Comparison of ENCODE assay signal across 9 cellular contexts in genomic region chr19:44757735-44758505, GRCh38. TPM values are rescaled to one million over a fixed set of nuclear protein-coding genes. Genes with fewer than 3 reads are reported as not detected.
DNase-seq lines count a peak whose midpoint lies in the region; ATAC-seq, FAIRE-seq and TF ChIP-seq lines count a peak whose summit lies in the region.
"Had no signal": no experiment of that assay in that cellular context is flagged by ENCODE, and none has a peak within 500 bp of the region (broad histone marks: within the 10 kb centered on the region; RNA-seq: fewer than 3 reads in every experiment).

No MANE protein-coding gene starts in this region.

- H3K4me3 ChIP-seq in Peyer's patch (peak overlapping the region; percentile 12 to 46 (median 22)), neural cell (ENCODE audit: low read length) (peak overlapping the region; percentile 76), mammary epithelial cell (replicated peaks in 1 of 3; ENCODE audit: insufficient read depth in 1 of 3, low read depth in 2 of 3, low read length in 3 of 3) (no peak overlapping the region)

- H2AFZ ChIP-seq in neural cell (ENCODE audit: low read depth, low read length) (peak overlapping the region; percentile 30), mammary epithelial cell (ENCODE audit: low read depth, low read length) (no peak overlapping the region)

- H3K27me3 ChIP-seq in Peyer's patch (no peaks in the 10 kb centered on the region), neural cell (ENCODE audit: insufficient read depth, low read depth, low read length) (peaks cover 57% of the 10 kb centered on the region), mammary epithelial cell (ENCODE audit: insufficient read depth, low read length) (no peaks in the 10 kb centered on the region)

- no peak for TF ChIP-seq EP300 in neural cell (conservative IDR thresholded peaks at IDR 0.05; ENCODE audit: poor library complexity, severe bottlenecking)

- peaks cover 3 to 48% (median 13%) of the 10 kb centered on the region in 4 donors for H3K4me1 ChIP-seq in Peyer's patch
- peaks cover 22% of the 10 kb centered on the region for H3K4me1 ChIP-seq in mammary epithelial cell (ENCODE audit: insufficient read depth, low read length)

- in situ Hi-C loops in mammary epithelial cell (cut with MboI; ENCODE audit: low sequenced_read_pairs in 2 of 2), result loop anchor here in 1 of 2 donors (25.0 kb wide), 1 partner anchor 171 kb away; no protein-coding TSS in a partner anchor

- dilution Hi-C loops in mammary epithelial cell (cut with HindIII; ENCODE audit: low sequenced_read_pairs), result no loop called here

- H3K27ac ChIP-seq in Peyer's patch, result peak overlapping the region; percentile 59 to 95 (median 73)
- no peak overlapping the region for H3K27ac ChIP-seq in neural cell (ENCODE audit: low read length)
- H3K27ac ChIP-seq in mammary epithelial cell (ENCODE audit: insufficient read depth, low read depth, low read length), result no peak overlapping the region

- CTCF ChIA-PET in mammary epithelial cell (lab: Charles Lee; ENCODE audit: low non-redundant PET), result no interaction called here

- H3K36me3 ChIP-seq in Peyer's patch, result peaks cover 0 to 60% (median 0%) of the 10 kb centered on the region in 3 donors
- no peaks in the 10 kb centered on the region for H3K36me3 ChIP-seq in neural cell (ENCODE audit: insufficient read depth, low read length)
- peaks cover 6% of the 10 kb centered on the region for H3K36me3 ChIP-seq in mammary epithelial cell (ENCODE audit: insufficient read depth, low read length)

- no peak for TF ChIP-seq POLR2A in Peyer's patch (IDR thresholded peaks at IDR 0.05)

- H3K9me3 ChIP-seq in Peyer's patch (no peaks in the 10 kb centered on the region), neural cell (ENCODE audit: low read length) (no peaks in the 10 kb centered on the region), mammary epithelial cell (replicated peaks; ENCODE audit: insufficient read depth, low read length) (no peaks in the 10 kb centered on the region)

- H3K79me2 ChIP-seq in neural cell (replicated peaks; ENCODE audit: insufficient read depth, low read length) (no peaks in the 10 kb centered on the region), mammary epithelial cell (ENCODE audit: insufficient read depth, low read length) (peaks cover 6% of the 10 kb centered on the region)

- FAIRE-seq in frontal cortex (lab: Jason Lieb, UNC), result no peak

- intact Hi-C loops in mammary epithelial cell (cut with micrococcal nuclease), result no loop called here

- 97% methylated on average over 24 of the region's 68 CpGs for WGBS in mammary epithelial cell (ENCODE audit: low coverage, missing lambda C conversion rate)

- peak; percentile 47 for DNase-seq in AG08395 (ENCODE audit: low spot score)
- DNase-seq in Peyer's patch, result no peak
- DNase-seq in frontal cortex (ENCODE audit: low spot score in 2 of 2), result peak; percentile 58 to 75
- DNase-seq in stimulated activated CD4-positive, alpha-beta T cell treated with anti-CD3 and anti-CD28 coated beads, Interleukin-2, amount 100 ng/mL, for 48 hours, result no peak
- DNase-seq in mammary epithelial cell, result no peak
- DNase-seq in activated CD4-positive, alpha-beta T cell treated with anti-CD3 and anti-CD28 coated beads for 48 hours, result no peak

- no peaks in the 10 kb centered on the region for H3F3A ChIP-seq in neural cell (ENCODE audit: insufficient read depth, low read length, poor library complexity, severe bottlenecking)

- H4K20me1 ChIP-seq in neural cell (ENCODE audit: insufficient read depth), result no peaks in the 10 kb centered on the region
- no peaks in the 10 kb centered on the region for H4K20me1 ChIP-seq in mammary epithelial cell (ENCODE audit: insufficient read depth, low read length)

- H3K9ac ChIP-seq in neural cell (ENCODE audit: low read length) (peak overlapping the region; percentile 58), mammary epithelial cell (ENCODE audit: insufficient read depth, low read length) (no peak overlapping the region)

- TF ChIP-seq CTCF in Peyer's patch (IDR thresholded peaks at IDR 0.05) (no peak), neural cell (IDR thresholded peaks at IDR 0.05; ENCODE audit: poor library complexity, severe bottlenecking) (peak; percentile 31), mammary epithelial cell (conservative IDR thresholded peaks at IDR 0.05 in 1 of 2, IDR thresholded peaks at IDR 0.05 in 1 of 2; ENCODE audit: extremely low read depth in 1 of 2, insufficient read depth in 1 of 2, low read depth in 1 of 2, low read length in 2 of 2) (no peak)

- H3K4me2 ChIP-seq in neural cell (ENCODE audit: low read length) (peak overlapping the region; percentile 41), mammary epithelial cell (ENCODE audit: insufficient read depth, low read depth, low read length) (no peak overlapping the region)

- no peak for ATAC-seq in HG02840 (IDR thresholded peaks at IDR 0.05; ENCODE audit: low FRiP score, unreplicated experiment)
- ATAC-seq: left colon had no signal

- H3K9me2 ChIP-seq in neural cell (ENCODE audit: insufficient read depth, low read length), result no peaks in the 10 kb centered on the region

- TF ChIP-seq RAD21 in neural cell (conservative IDR thresholded peaks at IDR 0.05), result no peak

- BruUV-seq in mammary epithelial cell (replicated peaks; lab: Mats Ljungman, UMichigan), result no TSS peak

TF ChIP-seq in neural cell, 6 proteins besides CTCF, POLR2A, EP300 and RAD21:
- TF ChIP-seq EZH2 (IDR thresholded peaks at IDR 0.05; ENCODE audit: borderline replicate concordance, insufficient read depth, low read length, poor library complexity, severe bottlenecking), result no peak
- TF ChIP-seq REST (IDR thresholded peaks at IDR 0.05; ENCODE audit: borderline replicate concordance), result no peak
- TF ChIP-seq POLR2AphosphoS5 (IDR thresholded peaks at IDR 0.05), result peak; percentile 37
- TF ChIP-seq MXI1 (conservative IDR thresholded peaks at IDR 0.05; ENCODE audit: poor library complexity, severe bottlenecking), result peak; percentile 73
- TF ChIP-seq TAF1 (IDR thresholded peaks at IDR 0.05; ENCODE audit: low read depth), result no peak
- TF ChIP-seq SMC3 (conservative IDR thresholded peaks at IDR 0.05; ENCODE audit: poor library complexity), result peak; percentile 22

RNA-seq across cellular contexts. Expression of gene BCL3, which starts 9.4 kb away (rescaled TPM):
- total RNA-seq in Peyer's patch, result 100 to 1,000 TPM in 3 of 4 donors, 10 to 100 TPM in 1; 45.4 to 136 (median 119) TPM
- total RNA-seq in frontal cortex, result 0.41 TPM
- 0.48 and 1.6 TPM in 2 replicates for polyA plus RNA-seq in neural cell
- not detected in 2 replicates for polyA minus RNA-seq in neural cell
- total RNA-seq in mammary epithelial cell, result 10 to 100 TPM in 1 of 2 donors, 1 to 10 TPM in 1; 3.7 to 23.4 TPM
- polyA plus RNA-seq in mammary epithelial cell, result 4.1 TPM
- 12.2 TPM for polyA minus RNA-seq in mammary epithelial cell

RNA-seq across cellular contexts. Expression of gene CBLC, which starts 19.8 kb away (rescaled TPM):
- total RNA-seq in Peyer's patch (100 to 1,000 TPM in 3 of 4 donors, 10 to 100 TPM in 1; 84.2 to 197 (median 132) TPM), frontal cortex (not detected), mammary epithelial cell (10 to 100 TPM; 51.2 to 76.7 TPM)
- polyA plus RNA-seq in neural cell (not detected in 2 replicates), mammary epithelial cell (39.4 TPM)
- polyA minus RNA-seq in neural cell (not detected in 2 replicates), mammary epithelial cell (48.2 TPM)

RNA-seq across cellular contexts. Expression of gene BCAM, which starts 51.0 kb away (rescaled TPM):
- total RNA-seq in Peyer's patch (10 to 100 TPM; 32.2 to 40.2 (median 37.1) TPM), frontal cortex (5.7 TPM), mammary epithelial cell (100 to 1,000 TPM; 114 to 120 TPM)
- polyA plus RNA-seq in neural cell (0.54 and 0.68 TPM in 2 replicates), mammary epithelial cell (45.1 TPM)
- polyA minus RNA-seq in neural cell (1.2 and 1.9 TPM in 2 replicates), mammary epithelial cell (51.0 TPM)

RNA-seq across cellular contexts. Expression of gene CEACAM16, which starts 59.0 kb away (rescaled TPM):
- total RNA-seq in Peyer's patch (not detected), frontal cortex (not detected), mammary epithelial cell (not detected)
- polyA plus RNA-seq in neural cell (not detected in 2 replicates), mammary epithelial cell (not detected)
- polyA minus RNA-seq in neural cell (not detected in 2 replicates), mammary epithelial cell (not detected)

Comparison
In these comparisons a context has a peak if more than half of its experiments do, and no peak if none do; other contexts are left out.
1. DNase-seq: peak in AG08395 (single experiment) and frontal cortex (2 of 2); none in Peyer's patch (0 of 3), stimulated activated CD4-positive, alpha-beta T cell treated with anti-CD3 and anti-CD28 coated beads, Interleukin-2, amount 100 ng/mL, for 48 hours (0 of 2), mammary epithelial cell (single experiment) and activated CD4-positive, alpha-beta T cell treated with anti-CD3 and anti-CD28 coated beads for 48 hours (single experiment).
2. H3K27ac ChIP-seq: peak in Peyer's patch (4 of 4); none in neural cell (single experiment) and mammary epithelial cell (single experiment).
3. H3K4me3 ChIP-seq: peak in Peyer's patch (4 of 4) and neural cell (single experiment); none in mammary epithelial cell (0 of 3).
4. RNA of gene CBLC, which starts 19.8 kb away (total RNA-seq): 84.2 to 197 TPM in Peyer's patch and 51.2 to 76.7 TPM in mammary epithelial cell; not detected in frontal cortex (single experiment); every median in the first group is over 10 times any median in the second.